Comparison of ENCODE assay signal across 1 cellular context in genomic region chr3:53160335-53160659, GRCh38.
TF ChIP-seq lines count a peak whose summit lies in the region.

No MANE protein-coding gene starts in this region.

TF ChIP-seq in GM23338, 12 proteins besides CTCF, POLR2A, EP300 and RAD21 (continued from another document):
- TF ChIP-seq ETS1 (IDR thresholded peaks at IDR 0.05) (no peak), ZNF331 (CRISPR knock-in tag; IDR thresholded peaks at IDR 0.05; ENCODE audit: low read depth) (no peak), NANOG (IDR thresholded peaks at IDR 0.05; ENCODE audit: borderline replicate concordance) (no peak), EZH2 (IDR thresholded peaks at IDR 0.05; ENCODE audit: low read depth, unreplicated experiment) (no peak), CREB1 (CRISPR knock-in tag; IDR thresholded peaks at IDR 0.05; ENCODE audit: low read depth) (no peak), EZH2phosphoT487 (IDR thresholded peaks at IDR 0.05; ENCODE audit: unreplicated experiment) (no peak), POLR2AphosphoS5 (IDR thresholded peaks at IDR 0.05; ENCODE audit: low read depth) (no peak), STAT1 (IDR thresholded peaks at IDR 0.05; ENCODE audit: unreplicated experiment) (no peak), ZNF114 (CRISPR knock-in tag; IDR thresholded peaks at IDR 0.05) (no peak), JUNB (IDR thresholded peaks at IDR 0.05; ENCODE audit: unreplicated experiment) (no peak), ZNF462 (CRISPR knock-in tag; IDR thresholded peaks at IDR 0.05) (no peak)
